ENCODE assay signal across 16 cellular contexts in genomic region chr5:14730881-14731280, GRCh38.
"Had no signal": no experiment of that assay in that cellular context is flagged by ENCODE, and none has a peak within 500 bp of the region (broad histone marks: within the 10 kb centered on the region; RNA-seq: fewer than 3 reads in every experiment).

No MANE protein-coding gene starts in this region.

- H3K9me3 Mint-ChIP-seq: brain; dendritic cell treated with granulocyte-macrophage colony-stimulating factor and Interleukin-4, amounts not matched to agents 40 ng/mL and 50 ng/mL, for 4 days; T-helper 2 cell treated with Interferon-gamma antibody and Interleukin-4, amounts not matched to agents 5 μg/mL and 100 μg/mL, for 36 hours had no signal

- H3K4me3 ChIP-seq: lower lobe of right lung, testis had no signal

- H3K9me3 ChIP-seq: lower lobe of right lung, testis had no signal

- H3K27ac Mint-ChIP-seq: dendritic cell treated with granulocyte-macrophage colony-stimulating factor and Interleukin-4, amounts not matched to agents 40 ng/mL and 50 ng/mL, for 4 days; progenitor cell of endocrine pancreas; T-helper 2 cell treated with Interferon-gamma antibody and Interleukin-4, amounts not matched to agents 5 μg/mL and 100 μg/mL, for 36 hours had no signal

- H3K27ac ChIP-seq: lower lobe of right lung, testis had no signal

- H3K27me3 ChIP-seq: testis had no signal

- H3K4me3 Mint-ChIP-seq: brain; dendritic cell treated with granulocyte-macrophage colony-stimulating factor and Interleukin-4, amounts not matched to agents 40 ng/mL and 50 ng/mL, for 4 days; T-helper 2 cell treated with Interferon-gamma antibody and Interleukin-4, amounts not matched to agents 5 μg/mL and 100 μg/mL, for 36 hours had no signal

- DNase-seq: activated gamma-delta T cell treated with Interleukin-2 at 50 U/mL for 16 hours; activated T-cell treated with anti-CD3 and anti-CD28 coated beads, Interleukin-2, amount 50 U/mL, for 1 hour; amygdala; cerebellar nuclear complex; lower lobe of right lung; midbrain; nucleus accumbens; stimulated activated CD4-positive, alpha-beta T cell treated with anti-CD3 and anti-CD28 coated beads, Interleukin-2, amount 100 ng/mL, for 24 hours; stimulated activated naive CD4-positive, alpha-beta T cell treated with Interleukin-2 at 50 U/mL for 16 hours; testis had no signal

- ATAC-seq: activated CD4-positive, CD25-positive, alpha-beta regulatory T cell treated with anti-CD3 and anti-CD28 coated beads, Interleukin-2, amount 50 U/mL, for 24 hours; lower lobe of right lung; sciatic nerve had no signal

- H3K27me3 Mint-ChIP-seq: brain, progenitor cell of endocrine pancreas had no signal
